1 cellular context compared by ENCODE assay signal in genomic region chr2:231039821-231040364, GRCh38.
TF ChIP-seq lines count a peak whose summit lies in the region.

No MANE protein-coding gene starts in this region.

TF ChIP-seq in HepG2, 621 proteins besides CTCF, POLR2A, EP300 and RAD21 (continued from another document and continues in another):
- TF ChIP-seq CEBPZ (IDR thresholded peaks at IDR 0.05; ENCODE audit: low read length): no peak
- TF ChIP-seq ZBTB26 (CRISPR knock-in tag; IDR thresholded peaks at IDR 0.05; ENCODE audit: borderline replicate concordance): no peak
- no peak for TF ChIP-seq MAFK (conservative IDR thresholded peaks at IDR 0.05 in 1 of 2, IDR thresholded peaks at IDR 0.05 in 1 of 2; ENCODE audit: low read length in 2 of 2)
- no peak for TF ChIP-seq FOXA1 (IDR thresholded peaks at IDR 0.05)
- peak; percentile 35; the same call in 1 of the 2 replicates for TF ChIP-seq FOXA1 (CRISPR knock-in tag; IDR thresholded peaks at IDR 0.05)
- peak; percentile 78; the same call in 1 of the 2 replicates for TF ChIP-seq ZNF318 (CRISPR knock-in tag; IDR thresholded peaks at IDR 0.05)
- peak; percentile 82; the same call in 1 of the 2 replicates for TF ChIP-seq SSRP1 (CRISPR knock-in tag; IDR thresholded peaks at IDR 0.05)
- no peak for TF ChIP-seq NPAS2 (CRISPR knock-in tag; IDR thresholded peaks at IDR 0.05; ENCODE audit: borderline replicate concordance)
- no peak for TF ChIP-seq TEAD2 (CRISPR knock-in tag; IDR thresholded peaks at IDR 0.05)
- TF ChIP-seq ERF (CRISPR knock-in tag; IDR thresholded peaks at IDR 0.05): peak; percentile 22; the same call in 1 of the 2 replicates
- no peak for TF ChIP-seq ZNF776 (CRISPR knock-in tag; IDR thresholded peaks at IDR 0.05)
- TF ChIP-seq RORA (CRISPR knock-in tag; IDR thresholded peaks at IDR 0.05): no peak
- peak; percentile 53; the same call in 1 of the 2 replicates for TF ChIP-seq IKZF5 (CRISPR knock-in tag; IDR thresholded peaks at IDR 0.05)
- TF ChIP-seq STAT6 (CRISPR knock-in tag; IDR thresholded peaks at IDR 0.05; ENCODE audit: borderline replicate concordance): no peak
- no peak for TF ChIP-seq POLR2AphosphoS2 (IDR thresholded peaks at IDR 0.05; ENCODE audit: low read depth, low read length)
- TF ChIP-seq BCL3 (CRISPR knock-in tag; IDR thresholded peaks at IDR 0.05): no peak
- no peak for TF ChIP-seq ZNF430 (CRISPR knock-in tag; IDR thresholded peaks at IDR 0.05)
- no peak for TF ChIP-seq ZNF441 (CRISPR knock-in tag; IDR thresholded peaks at IDR 0.05; ENCODE audit: borderline replicate concordance)
- no peak for TF ChIP-seq E2F5 (CRISPR knock-in tag; conservative IDR thresholded peaks at IDR 0.05)
- no peak for TF ChIP-seq ZC3H4 (CRISPR knock-in tag; IDR thresholded peaks at IDR 0.05; ENCODE audit: borderline replicate concordance)
- no peak for TF ChIP-seq ELF4 (CRISPR knock-in tag; IDR thresholded peaks at IDR 0.05; ENCODE audit: borderline replicate concordance)
- TF ChIP-seq DR1 (CRISPR knock-in tag; IDR thresholded peaks at IDR 0.05): no peak
- TF ChIP-seq XBP1 (CRISPR knock-in tag; IDR thresholded peaks at IDR 0.05): no peak
- no peak for TF ChIP-seq LRRFIP1 (CRISPR knock-in tag; conservative IDR thresholded peaks at IDR 0.05)
- TF ChIP-seq ZBTB21 (CRISPR knock-in tag; IDR thresholded peaks at IDR 0.05): no peak
- TF ChIP-seq TAF15 (IDR thresholded peaks at IDR 0.05; ENCODE audit: low read depth, low read length, poor library complexity, severe bottlenecking): no peak
- no peak for TF ChIP-seq SMYD3 (CRISPR knock-in tag; IDR thresholded peaks at IDR 0.05)
- TF ChIP-seq TBL1XR1 (IDR thresholded peaks at IDR 0.05; ENCODE audit: borderline replicate concordance, low read length, partially characterized antibody): no peak
- no peak for TF ChIP-seq TBP (CRISPR knock-in tag; IDR thresholded peaks at IDR 0.05)
- peak; percentile 82 for TF ChIP-seq RXRB (CRISPR knock-in tag; IDR thresholded peaks at IDR 0.05; ENCODE audit: borderline replicate concordance)
- TF ChIP-seq DDIT3 (CRISPR knock-in tag; IDR thresholded peaks at IDR 0.05): no peak
